In the genomic region with DNA sequence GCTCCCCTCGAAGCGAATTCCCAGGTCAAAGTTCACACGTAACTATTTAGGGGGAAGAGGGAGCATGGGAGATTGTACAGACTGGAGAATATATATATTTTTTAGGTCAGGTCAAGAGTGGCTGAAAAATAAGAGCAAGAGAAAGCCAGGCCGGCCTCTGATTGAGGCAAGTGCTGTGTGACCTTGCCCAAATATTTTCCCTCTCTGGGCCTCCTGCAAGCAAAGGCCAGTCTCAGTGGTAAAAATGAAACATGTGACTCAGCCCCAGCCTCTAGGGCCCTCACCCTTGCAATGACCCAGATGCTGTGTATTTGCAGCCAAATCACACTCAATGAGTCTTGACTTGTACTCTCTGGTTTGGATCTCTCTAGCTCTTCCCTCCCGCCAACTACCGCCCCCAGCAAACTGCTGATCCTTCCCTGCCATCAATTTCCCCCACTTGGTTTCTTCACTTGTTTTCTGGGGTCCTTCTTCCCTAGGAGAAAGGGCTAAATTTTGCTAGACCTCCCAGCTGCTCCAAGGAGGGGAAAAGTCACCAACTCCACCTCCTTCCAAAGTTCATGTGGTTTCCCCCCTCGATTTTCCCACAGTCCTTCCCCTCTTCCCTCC, we compare ENCODE assay signal across 1 cellular context.
A peak's percentile ranks its signal among the peaks of the same experiment; 100 is the strongest.
TF ChIP-seq lines count a peak whose summit lies in the region.

No MANE protein-coding gene starts in this region.

TF ChIP-seq in HepG2, 621 proteins besides CTCF, POLR2A, EP300 and RAD21:
- peak; percentile 32; the same call in 1 of the 2 replicates for TF ChIP-seq RCOR2 (CRISPR knock-in tag; IDR thresholded peaks at IDR 0.05)
- no peak for TF ChIP-seq XBP1 (CRISPR knock-in tag; IDR thresholded peaks at IDR 0.05)
- TF ChIP-seq NR2C2 (CRISPR knock-in tag; IDR thresholded peaks at IDR 0.05; ENCODE audit: borderline replicate concordance): no peak
- peak; percentile 62; the same call in 1 of the 2 replicates for TF ChIP-seq ZMYM3 (CRISPR knock-in tag; IDR thresholded peaks at IDR 0.05)
- peak; percentile 97 for TF ChIP-seq ZNF768 (CRISPR knock-in tag; IDR thresholded peaks at IDR 0.05)
TF ChIP-seq in HepG2: peak in this region for 3.
